11 cellular contexts compared by ENCODE assay signal in the genomic region with DNA sequence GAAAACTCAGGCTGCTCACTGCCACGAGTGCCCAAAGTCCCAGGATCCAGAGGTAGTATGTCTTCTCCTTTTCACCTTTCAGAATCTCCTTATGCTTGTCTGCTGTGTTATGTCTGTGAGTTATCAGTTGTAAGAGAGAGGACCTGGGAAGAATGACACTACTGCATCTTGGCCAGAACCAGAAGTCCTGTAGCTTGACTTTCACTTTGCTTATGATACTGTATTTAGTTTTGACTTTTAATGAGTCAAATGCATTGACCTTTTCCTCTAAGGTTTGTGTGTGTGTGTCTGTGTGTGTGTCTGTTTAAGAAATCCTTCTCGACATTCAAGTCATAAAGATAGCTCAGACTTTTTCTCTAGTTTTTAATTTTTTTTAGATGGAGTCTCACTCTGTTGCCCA.
"Had no signal": no experiment of that assay in that cellular context is flagged by ENCODE, and none has a peak within 500 bp of the region (broad histone marks: within the 10 kb centered on the region; RNA-seq: fewer than 3 reads in every experiment).

No MANE protein-coding gene starts in this region.

- H3K4me1 Mint-ChIP-seq: naive B cell had no signal

- ATAC-seq: esophagus mucosa, left lobe of liver, sciatic nerve had no signal

- DNase-seq: activated CD4-positive, CD25-positive, alpha-beta regulatory T cell treated with anti-CD3 and anti-CD28 coated beads, Interleukin-2, amount 50 U/mL, for 72 hours; activated effector memory CD4-positive, alpha-beta T cell treated with anti-CD3 and anti-CD28 coated beads, Interleukin-2, amount 50 U/mL, for 16 hours; islet precursor cell; naive B cell; ovary; Right ventricle myocardium superior; substantia nigra; T-helper 9 cell had no signal

- H3K36me3 Mint-ChIP-seq: naive B cell had no signal

- H3K4me3 Mint-ChIP-seq: naive B cell had no signal
